ENCODE assay signal across 1 cellular context in the genomic region with DNA sequence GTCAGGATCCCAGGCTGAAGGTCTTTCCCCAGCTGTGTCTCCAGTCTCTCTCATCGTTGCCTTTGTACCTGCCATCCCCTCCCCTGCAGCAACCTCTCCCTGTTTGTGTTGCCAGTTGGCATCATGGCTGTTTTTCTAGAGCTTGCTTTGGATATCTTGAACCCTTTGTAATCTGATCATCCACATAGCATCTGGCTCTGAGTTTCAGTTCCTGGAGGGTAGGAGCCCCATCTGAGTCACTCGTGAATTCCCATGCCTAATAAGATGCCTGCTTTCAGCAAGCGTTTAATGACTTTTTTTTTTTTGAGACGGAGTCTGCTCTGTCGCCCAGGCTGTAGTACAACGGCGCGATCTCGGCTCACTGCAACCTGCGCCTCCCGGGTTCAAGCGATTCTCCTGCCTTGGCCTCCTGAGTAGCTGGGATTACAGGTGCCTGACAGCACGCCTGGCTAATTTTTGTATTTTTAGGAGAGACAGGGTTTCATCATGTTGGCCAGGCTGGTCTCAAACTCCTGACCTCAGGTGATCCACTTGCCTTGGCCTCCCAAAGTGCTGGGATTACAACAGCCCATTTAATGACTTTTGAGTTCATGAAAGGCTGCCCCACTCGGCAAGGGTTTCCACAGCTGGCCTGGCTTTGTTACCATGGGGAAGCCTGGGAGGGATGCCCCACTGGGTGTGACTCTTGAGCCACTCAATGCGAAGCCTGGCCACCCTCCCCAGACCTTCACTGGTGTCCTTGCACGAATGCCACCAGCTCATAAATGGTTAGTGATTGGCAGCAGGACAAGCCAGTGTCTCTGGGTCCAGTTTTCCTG.
TF ChIP-seq lines count a peak whose summit lies in the region.

No MANE protein-coding gene starts in this region.

TF ChIP-seq in SK-N-SH, 30 proteins besides CTCF, POLR2A, EP300 and RAD21 (continued from another document):
- TF ChIP-seq CHD2 (IDR thresholded peaks at IDR 0.05; ENCODE audit: low read length, partially characterized antibody) (no peak), RCOR1 (IDR thresholded peaks at IDR 0.05; ENCODE audit: low read length) (no peak), JUND (IDR thresholded peaks at IDR 0.05) (peak; percentile 39; the same call in 1 of the 2 replicates), SMC3 (IDR thresholded peaks at IDR 0.05; ENCODE audit: low read depth, low read length) (no peak), TCF12 (IDR thresholded peaks at IDR 0.05) (peak; percentile 58; the same call in 1 of the 2 replicates), FOXJ3 (CRISPR knock-in tag; IDR thresholded peaks at IDR 0.05) (no peak)
